Comparison of ENCODE assay signal across 20 cellular contexts in genomic region chr2:13308989-13309388, GRCh38.
DNase-seq lines count a peak whose midpoint lies in the region; ATAC-seq and TF ChIP-seq lines count a peak whose summit lies in the region.
"Had no signal": no experiment of that assay in that cellular context is flagged by ENCODE, and none has a peak within 500 bp of the region (broad histone marks: within the 10 kb centered on the region; RNA-seq: fewer than 3 reads in every experiment).

No MANE protein-coding gene starts in this region.

- H3K27me3 ChIP-seq in mammary epithelial cell (ENCODE audit: insufficient read depth, low read length): no peaks in the 10 kb centered on the region
- H3K27me3 ChIP-seq: SJSA1 had no signal

- CTCF ChIA-PET in mammary epithelial cell (lab: Charles Lee; ENCODE audit: low non-redundant PET): no interaction called here

- no peaks in the 10 kb centered on the region for H3K4me1 Mint-ChIP-seq in glutamatergic neuron (ENCODE audit: low read depth, unreplicated experiment)
- H3K4me1 Mint-ChIP-seq in activated T-cell treated with anti-CD3 and anti-CD28 coated beads, Interleukin-2, amount 50 U/mL, for 72 hours (ENCODE audit: low read depth): no peaks in the 10 kb centered on the region
- H3K4me1 Mint-ChIP-seq in activated T-cell treated with anti-CD3 and anti-CD28 coated beads, Interleukin-2, amount 50 U/mL, for 4 hours (ENCODE audit: low read depth): no peaks in the 10 kb centered on the region
- H3K4me1 Mint-ChIP-seq: CD4-positive, CD25-positive, alpha-beta regulatory T cell had no signal

- peak overlapping the region; percentile 67 for H3K4me3 Mint-ChIP-seq in glutamatergic neuron (ENCODE audit: unreplicated experiment)
- no peak overlapping the region for H3K4me3 Mint-ChIP-seq in activated T-cell treated with anti-CD3 and anti-CD28 coated beads, Interleukin-2, amount 50 U/mL, for 72 hours
- no peak overlapping the region for H3K4me3 Mint-ChIP-seq in activated T-cell treated with anti-CD3 and anti-CD28 coated beads, Interleukin-2, amount 50 U/mL, for 4 hours
- H3K4me3 Mint-ChIP-seq: CD4-positive, CD25-positive, alpha-beta regulatory T cell had no signal

- no peak overlapping the region for H3K27ac ChIP-seq in mammary epithelial cell (ENCODE audit: insufficient read depth, low read depth, low read length)
- H3K27ac ChIP-seq: SJSA1 had no signal

- BruUV-seq in mammary epithelial cell (replicated peaks; lab: Mats Ljungman, UMichigan): no TSS peak

- no peak overlapping the region for H3K9ac ChIP-seq in mammary epithelial cell (ENCODE audit: insufficient read depth, low read length)

- ATAC-seq in activated T-cell treated with anti-CD3 and anti-CD28 coated beads, Interleukin-2, amount 50 U/mL, for 72 hours (replicated peaks in 1 of 2): no peak
- no peak for ATAC-seq in activated T-cell treated with anti-CD3 and anti-CD28 coated beads, Interleukin-2, amount 50 U/mL, for 4 hours
- ATAC-seq in SK-N-SH treated with all-trans-retinoic acid at 6 μM for 48 hours (no peak), GM19467 (IDR thresholded peaks at IDR 0.05; ENCODE audit: unreplicated experiment) (no peak)
- ATAC-seq: GM12878 had no signal

- H3K4me1 ChIP-seq in mammary epithelial cell (ENCODE audit: insufficient read depth, low read length): peaks cover 2% of the 10 kb centered on the region
- H3K4me1 ChIP-seq: SJSA1 had no signal

- H3K36me3 ChIP-seq in mammary epithelial cell (ENCODE audit: insufficient read depth, low read length): no peaks in the 10 kb centered on the region
- H3K36me3 ChIP-seq: SJSA1 had no signal

- H4K20me1 ChIP-seq in mammary epithelial cell (ENCODE audit: insufficient read depth, low read length): no peaks in the 10 kb centered on the region

- TF ChIP-seq CTCF in mammary epithelial cell (conservative IDR thresholded peaks at IDR 0.05 in 1 of 2, IDR thresholded peaks at IDR 0.05 in 1 of 2; ENCODE audit: extremely low read depth in 1 of 2, insufficient read depth in 1 of 2, low read depth in 1 of 2, low read length in 2 of 2): no peak
- TF ChIP-seq CTCF in glutamatergic neuron (IDR thresholded peaks at IDR 0.05; ENCODE audit: partially characterized antibody, unreplicated experiment): no peak

- no peaks in the 10 kb centered on the region for H3K36me3 Mint-ChIP-seq in glutamatergic neuron (ENCODE audit: unreplicated experiment)
- H3K36me3 Mint-ChIP-seq in activated T-cell treated with anti-CD3 and anti-CD28 coated beads, Interleukin-2, amount 50 U/mL, for 72 hours (ENCODE audit: insufficient read depth in 2 of 2): no peaks in the 10 kb centered on the region
- no peaks in the 10 kb centered on the region for H3K36me3 Mint-ChIP-seq in activated T-cell treated with anti-CD3 and anti-CD28 coated beads, Interleukin-2, amount 50 U/mL, for 4 hours (ENCODE audit: insufficient read depth)
- H3K36me3 Mint-ChIP-seq: CD4-positive, CD25-positive, alpha-beta regulatory T cell had no signal

- in situ Hi-C loops in mammary epithelial cell (cut with MboI; ENCODE audit: low sequenced_read_pairs in 2 of 2): no loop called here

- H3K27ac Mint-ChIP-seq in glutamatergic neuron (ENCODE audit: unreplicated experiment): no peak overlapping the region
- H3K27ac Mint-ChIP-seq in activated T-cell treated with anti-CD3 and anti-CD28 coated beads, Interleukin-2, amount 50 U/mL, for 72 hours: no peak overlapping the region
- H3K27ac Mint-ChIP-seq: CD4-positive, CD25-positive, alpha-beta regulatory T cell had no signal

- H3K4me2 ChIP-seq in mammary epithelial cell (ENCODE audit: insufficient read depth, low read depth, low read length): no peak overlapping the region

- dilution Hi-C loops in mammary epithelial cell (cut with HindIII; ENCODE audit: low sequenced_read_pairs): no loop called here

- H2AFZ ChIP-seq in mammary epithelial cell (ENCODE audit: low read depth, low read length): no peak overlapping the region

- 29% methylated on average over 4 of the region's 4 CpGs for WGBS in mammary epithelial cell (ENCODE audit: low coverage, missing lambda C conversion rate)

- no peak overlapping the region for H3K4me3 ChIP-seq in mammary epithelial cell (replicated peaks in 1 of 3; ENCODE audit: insufficient read depth in 1 of 3, low read depth in 2 of 3, low read length in 3 of 3)
- H3K4me3 ChIP-seq: GM12878, SJSA1 had no signal

- no peaks in the 10 kb centered on the region for H3K79me2 ChIP-seq in mammary epithelial cell (ENCODE audit: insufficient read depth, low read length)

- H3K27me3 Mint-ChIP-seq in glutamatergic neuron (ENCODE audit: unreplicated experiment): no peaks in the 10 kb centered on the region
- no peaks in the 10 kb centered on the region for H3K27me3 Mint-ChIP-seq in activated T-cell treated with anti-CD3 and anti-CD28 coated beads, Interleukin-2, amount 50 U/mL, for 72 hours (ENCODE audit: low read depth)
- H3K27me3 Mint-ChIP-seq in activated T-cell treated with anti-CD3 and anti-CD28 coated beads, Interleukin-2, amount 50 U/mL, for 4 hours (ENCODE audit: low read depth): no peaks in the 10 kb centered on the region
- H3K27me3 Mint-ChIP-seq: CD4-positive, CD25-positive, alpha-beta regulatory T cell had no signal

- no peaks in the 10 kb centered on the region for H3K9me3 Mint-ChIP-seq in glutamatergic neuron (ENCODE audit: unreplicated experiment)
- H3K9me3 Mint-ChIP-seq in activated T-cell treated with anti-CD3 and anti-CD28 coated beads, Interleukin-2, amount 50 U/mL, for 72 hours: peaks cover 0 to 8% of the 10 kb centered on the region in 2 donors
- no peaks in the 10 kb centered on the region for H3K9me3 Mint-ChIP-seq in activated T-cell treated with anti-CD3 and anti-CD28 coated beads, Interleukin-2, amount 50 U/mL, for 4 hours

- DNase-seq in NCI-H69 (lab: John Stamatoyannopoulos, UW) (peak; percentile 54), mammary epithelial cell (peak; percentile 57), glutamatergic neuron (no peak)
- DNase-seq in activated T-cell treated with anti-CD3 and anti-CD28 coated beads, Interleukin-2, amount 50 U/mL, for 72 hours: no peak
- DNase-seq in activated T-cell treated with anti-CD3 and anti-CD28 coated beads, Interleukin-2, amount 50 U/mL, for 4 hours: no peak
- DNase-seq: CD4-positive, CD25-positive, alpha-beta regulatory T cell; COR-L47; DMS79; GOT3; HCEC 1CT; KG1; NCI-H1694; NCI-H2081; NCI-H2171 treated with DMSO at 0.1 percent for 48 hours; NCI-H524 treated with DMSO at 0.1 percent for 48 hours; OCI-M1 had no signal

- H3K9me3 ChIP-seq in mammary epithelial cell (replicated peaks; ENCODE audit: insufficient read depth, low read length): peaks cover 2% of the 10 kb centered on the region

- intact Hi-C loops in mammary epithelial cell (cut with micrococcal nuclease): no loop called here

TF ChIP-seq in SK-N-SH treated with all-trans-retinoic acid at 6 μM for 48 hours, 23 proteins besides CTCF, POLR2A, EP300 and RAD21:
- TF ChIP-seq TCF4 (CRISPR knock-in tag; IDR thresholded peaks at IDR 0.05; ENCODE audit: borderline replicate concordance): no peak
TF ChIP-seq in SK-N-SH treated with all-trans-retinoic acid at 6 μM for 48 hours: peak in this region for 0.

Comparison
In these comparisons a context has a peak if more than half of its experiments do, and no peak if none do; other contexts are left out.
1. DNase-seq: peak in NCI-H69 (single experiment) and mammary epithelial cell (single experiment); none in glutamatergic neuron (single experiment), activated T-cell treated with anti-CD3 and anti-CD28 coated beads, Interleukin-2, amount 50 U/mL, for 72 hours (0 of 2) and activated T-cell treated with anti-CD3 and anti-CD28 coated beads, Interleukin-2, amount 50 U/mL, for 4 hours (single experiment).